Comparison of ENCODE assay signal across 21 cellular contexts in the genomic region with DNA sequence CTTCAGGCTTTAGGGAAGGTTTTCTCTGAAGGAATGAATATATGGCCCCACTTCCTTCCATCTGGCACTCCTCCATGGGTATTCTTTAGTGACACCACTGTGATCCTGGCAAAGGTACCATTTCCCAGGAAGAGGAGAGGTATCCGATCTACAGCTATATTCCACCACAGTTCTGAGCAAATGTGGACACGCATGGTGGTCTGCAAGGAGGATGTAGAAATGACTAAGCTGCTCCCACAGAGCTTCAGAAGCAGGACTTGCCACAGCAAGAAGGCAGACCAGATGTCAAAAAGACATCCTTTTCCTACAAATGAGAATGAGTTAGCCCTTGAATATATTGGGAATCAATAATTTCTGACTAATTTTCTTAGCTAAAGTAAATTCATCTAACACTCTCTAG.
"Had no signal": no experiment of that assay in that cellular context is flagged by ENCODE, and none has a peak within 500 bp of the region (broad histone marks: within the 10 kb centered on the region; RNA-seq: fewer than 3 reads in every experiment).

No MANE protein-coding gene starts in this region.

- H3K27ac ChIP-seq: cardiac muscle cell, parathyroid adenoma, testis, uterus had no signal

- H3K79me2 ChIP-seq: parathyroid adenoma had no signal

- DNase-seq: activated CD4-positive, alpha-beta T cell treated with anti-CD3 and anti-CD28 coated beads for 4 hours; activated CD4-positive, alpha-beta T cell treated with anti-CD3 and anti-CD28 coated beads, Interleukin-2, amount 50 U/mL, for 48 hours; activated CD4-positive, CD25-positive, alpha-beta regulatory T cell; activated gamma-delta T cell; activated naive CD4-positive, alpha-beta T cell treated with anti-CD3 and anti-CD28 coated beads, Interleukin-2, amount 50 U/mL, for 16 hours; activated naive CD8-positive, alpha-beta T cell treated with anti-CD3 and anti-CD28 coated beads, Interleukin-2, amount 50 U/mL, for 24 hours; effector CD8-positive, alpha-beta T cell; hippocampal formation; left ventricle myocardium superior; mammary epithelial cell; naive thymus-derived CD8-positive, alpha-beta T cell; right cardiac atrium; stimulated activated CD4-positive, alpha-beta T cell treated with anti-CD3 and anti-CD28 coated beads, Interleukin-12 subunit alpha, Interleukin-12 subunit beta, amount 100 ng/mL, for 4 hours; T-helper 17 cell; testis; trophoblast cell; uterus had no signal

- H3K9me3 ChIP-seq: testis, uterus had no signal

- H3K27me3 ChIP-seq: cardiac muscle cell, testis, uterus had no signal

- H2AFZ ChIP-seq: parathyroid adenoma had no signal

- H3K9me3 Mint-ChIP-seq: activated naive CD8-positive, alpha-beta T cell treated with anti-CD3 and anti-CD28 coated beads, Interleukin-2, amount 50 U/mL, for 24 hours; dendritic cell treated with granulocyte-macrophage colony-stimulating factor and Interleukin-4, amounts not matched to agents 40 ng/mL and 50 ng/mL, for 4 days; mesothelial cell of epicardium; naive thymus-derived CD8-positive, alpha-beta T cell had no signal

- H3K27ac Mint-ChIP-seq: activated naive CD8-positive, alpha-beta T cell treated with anti-CD3 and anti-CD28 coated beads, Interleukin-2, amount 50 U/mL, for 24 hours; dendritic cell treated with granulocyte-macrophage colony-stimulating factor and Interleukin-4, amounts not matched to agents 40 ng/mL and 50 ng/mL, for 4 days; mesothelial cell of epicardium; naive thymus-derived CD8-positive, alpha-beta T cell; T-helper 17 cell had no signal

- H3K4me1 Mint-ChIP-seq: activated naive CD8-positive, alpha-beta T cell treated with anti-CD3 and anti-CD28 coated beads, Interleukin-2, amount 50 U/mL, for 24 hours; mesothelial cell of epicardium; T-helper 17 cell had no signal

- H3K4me1 ChIP-seq: testis, uterus had no signal

- H3K36me3 Mint-ChIP-seq: naive thymus-derived CD8-positive, alpha-beta T cell had no signal

- H3K36me3 ChIP-seq: cardiac muscle cell, uterus had no signal

- H3K4me3 ChIP-seq: cardiac muscle cell, testis, uterus had no signal

- H3K27me3 Mint-ChIP-seq: activated naive CD8-positive, alpha-beta T cell treated with anti-CD3 and anti-CD28 coated beads, Interleukin-2, amount 50 U/mL, for 24 hours; dendritic cell treated with granulocyte-macrophage colony-stimulating factor and Interleukin-4, amounts not matched to agents 40 ng/mL and 50 ng/mL, for 4 days; naive thymus-derived CD8-positive, alpha-beta T cell; T-helper 17 cell had no signal

- ATAC-seq: activated naive CD8-positive, alpha-beta T cell treated with anti-CD3 and anti-CD28 coated beads, Interleukin-2, amount 50 U/mL, for 24 hours; naive thymus-derived CD8-positive, alpha-beta T cell; T-helper 17 cell had no signal

- H3K4me3 Mint-ChIP-seq: activated naive CD8-positive, alpha-beta T cell treated with anti-CD3 and anti-CD28 coated beads, Interleukin-2, amount 50 U/mL, for 24 hours; dendritic cell treated with granulocyte-macrophage colony-stimulating factor and Interleukin-4, amounts not matched to agents 40 ng/mL and 50 ng/mL, for 4 days; mesothelial cell of epicardium; naive thymus-derived CD8-positive, alpha-beta T cell; T-helper 17 cell had no signal

- H3K9ac ChIP-seq: parathyroid adenoma had no signal
